Comparison of ENCODE assay signal across 11 cellular contexts in the genomic region with DNA sequence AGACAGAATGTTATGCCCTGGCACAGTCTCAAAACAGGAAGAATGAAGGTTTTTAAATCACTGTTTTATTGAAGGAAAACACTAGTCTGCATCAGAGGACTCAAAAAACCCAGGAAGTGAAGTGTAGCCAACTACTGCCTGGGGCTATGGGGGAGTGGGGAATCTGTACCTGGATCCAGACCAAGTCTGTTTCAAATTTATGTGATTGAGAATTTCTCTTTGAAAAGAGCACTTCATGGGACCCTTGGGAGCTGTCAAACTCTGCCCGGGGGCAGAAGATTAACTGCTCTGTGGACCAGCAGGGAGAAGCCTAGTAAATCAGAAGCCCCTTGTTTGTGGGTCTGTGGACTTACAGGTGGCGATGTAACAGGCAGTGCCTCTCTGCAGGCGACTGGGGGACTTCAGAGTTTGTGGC. TPM values are rescaled to one million over a fixed set of nuclear protein-coding genes. Genes with fewer than 3 reads are reported as not detected.
DNase-seq lines count a peak whose midpoint lies in the region; ATAC-seq and TF ChIP-seq lines count a peak whose summit lies in the region.
"Had no signal": no experiment of that assay in that cellular context is flagged by ENCODE, and none has a peak within 500 bp of the region (broad histone marks: within the 10 kb centered on the region; RNA-seq: fewer than 3 reads in every experiment).

No MANE protein-coding gene starts in this region.

- H3K4me1 Mint-ChIP-seq in nephron: peaks cover 22% of the 10 kb centered on the region

- H3K4me1 ChIP-seq in Loucy (ENCODE audit: insufficient read depth, low read length, poor library complexity, severe bottlenecking) (no peaks in the 10 kb centered on the region), uterus (no peaks in the 10 kb centered on the region), ascending aorta (peaks cover 0 to 4% of the 10 kb centered on the region in 2 donors)

- TF ChIP-seq CTCF in Loucy (conservative IDR thresholded peaks at IDR 0.05; ENCODE audit: low read length): no peak
- no peak for TF ChIP-seq CTCF in nephron (IDR thresholded peaks at IDR 0.05; ENCODE audit: unreplicated experiment in 3 of 3)
- TF ChIP-seq CTCF in uterus (IDR thresholded peaks at IDR 0.05): no peak
- no peak for TF ChIP-seq CTCF in ascending aorta (IDR thresholded peaks at IDR 0.05)

- H3K27ac ChIP-seq in uterus: no peak overlapping the region
- H3K27ac ChIP-seq in ascending aorta: no peak overlapping the region

- no peak for ATAC-seq in HG02938 (IDR thresholded peaks at IDR 0.05; ENCODE audit: unreplicated experiment)

- H2AFZ ChIP-seq in Loucy (ENCODE audit: low read length): peak overlapping the region; percentile 20; the same call in 1 of the 2 replicates

- H3K27me3 Mint-ChIP-seq in nephron (ENCODE audit: low read depth): peaks cover 3% of the 10 kb centered on the region

- H3K9me3 ChIP-seq in Loucy (ENCODE audit: insufficient read depth, low read depth, low read length) (no peaks in the 10 kb centered on the region), uterus (no peaks in the 10 kb centered on the region), ascending aorta (no peaks in the 10 kb centered on the region)

- no peaks in the 10 kb centered on the region for H3K9me2 ChIP-seq in Loucy (replicated peaks; ENCODE audit: low read depth, low read length)

- no peak overlapping the region for H3K4me3 ChIP-seq in Loucy (ENCODE audit: low read length, poor library complexity, severe bottlenecking)
- H3K4me3 ChIP-seq in uterus: no peak overlapping the region
- H3K4me3 ChIP-seq in ascending aorta: no peak overlapping the region

- H3K36me3 ChIP-seq in Loucy (ENCODE audit: insufficient read depth, low read length) (no peaks in the 10 kb centered on the region), uterus (no peaks in the 10 kb centered on the region), ascending aorta (no peaks in the 10 kb centered on the region)

- intact Hi-C loops in uterus (cut with DNase I; ENCODE audit: low total_unique reads) (no loop called here), ascending aorta (cut with DNase I) (no loop called here)

- H3K27me3 ChIP-seq in Loucy (ENCODE audit: insufficient read depth, low read length, poor library complexity, severe bottlenecking): no peaks in the 10 kb centered on the region
- no peaks in the 10 kb centered on the region for H3K27me3 ChIP-seq in uterus
- no peaks in the 10 kb centered on the region for H3K27me3 ChIP-seq in ascending aorta

- H3K9me3 Mint-ChIP-seq in nephron: peaks cover 11% of the 10 kb centered on the region

- peak overlapping the region; percentile 44 to 79 (median 74) for H3K27ac Mint-ChIP-seq in nephron

- H3K4me3 Mint-ChIP-seq in nephron: no peak overlapping the region

- H3K36me3 Mint-ChIP-seq in nephron (ENCODE audit: low read depth): no peaks in the 10 kb centered on the region

- H3K79me2 ChIP-seq in Loucy (ENCODE audit: insufficient read depth, low read length): no peaks in the 10 kb centered on the region

- TF ChIP-seq POLR2A in uterus (IDR thresholded peaks at IDR 0.05): no peak

- H3K4me2 ChIP-seq in Loucy (ENCODE audit: low read depth, low read length, poor library complexity, severe bottlenecking): no peak overlapping the region

- H3F3A ChIP-seq in Loucy (ENCODE audit: low read depth): no peaks in the 10 kb centered on the region

- DNase-seq in EH (ENCODE audit: low read depth): peak; percentile 60
- peak; percentile 40 for DNase-seq in T1000 (lab: John Stamatoyannopoulos, UW)
- no peak for DNase-seq in uterus
- DNase-seq in ascending aorta (ENCODE audit: low spot score in 2 of 2): no peak
- no peak for DNase-seq in activated naive CD4-positive, alpha-beta T cell treated with anti-CD3 and anti-CD28 coated beads, Interleukin-2, amount 50 U/mL, for 16 hours
- DNase-seq: activated CD8-positive, alpha-beta memory T cell treated with anti-CD3 and anti-CD28 coated beads, Interleukin-2, amount 50 U/mL, for 48 hours; NCI-H187 treated with DMSO at 0.1 percent for 48 hours; small intestine had no signal

- H3K9ac ChIP-seq in Loucy (ENCODE audit: low read depth, low read length, poor library complexity, severe bottlenecking): no peak overlapping the region

- no peaks in the 10 kb centered on the region for H4K20me1 ChIP-seq in Loucy (ENCODE audit: insufficient read depth, low read length, poor library complexity, severe bottlenecking)

RNA-seq across cellular contexts. Expression of gene TANC1, which starts 45.3 kb away (rescaled TPM):
- total RNA-seq in uterus: 10 to 100 TPM; 34.7 to 92.7 (median 67.4) TPM
- total RNA-seq in ascending aorta: 45.4 TPM

Comparison
In these comparisons a context has a peak if more than half of its experiments do, and no peak if none do; other contexts are left out.
1. DNase-seq: peak in EH (single experiment) and T1000 (single experiment); none in uterus (0 of 2), ascending aorta (0 of 2) and activated naive CD4-positive, alpha-beta T cell treated with anti-CD3 and anti-CD28 coated beads, Interleukin-2, amount 50 U/mL, for 16 hours (single experiment).